ENCODE assay signal across 15 cellular contexts in genomic region chr3:141508067-141508436, GRCh38. TPM values are rescaled to one million over a fixed set of nuclear protein-coding genes. Genes with fewer than 3 reads are reported as not detected.
DNase-seq lines count a peak whose midpoint lies in the region; ATAC-seq and TF ChIP-seq lines count a peak whose summit lies in the region.
"Had no signal": no experiment of that assay in that cellular context is flagged by ENCODE, and none has a peak within 500 bp of the region (broad histone marks: within the 10 kb centered on the region; RNA-seq: fewer than 3 reads in every experiment).

No MANE protein-coding gene starts in this region.

- POLR2A ChIA-PET in CD8-positive, alpha-beta memory T cell (lab: Charles Lee): no interaction called here
- POLR2A ChIA-PET in activated naive CD8-positive, alpha-beta T cell treated with anti-CD3 and anti-CD28 coated beads, Interleukin-2, amount 10 ng/mL, durations not matched to agents 7 days and 5 days (lab: Charles Lee): interaction anchor here (1.3 kb wide), 1 partner anchor 20 kb away, joined by 4 read pairs; no protein-coding TSS in a partner anchor

- DNase-seq in activated T-cell treated with anti-CD3 and anti-CD28 coated beads, Interleukin-2, amount 50 U/mL, for 24 hours: no peak
- DNase-seq in activated T-cell treated with anti-CD3 and anti-CD28 coated beads, Interleukin-2, amount 50 U/mL, for 4 hours: no peak
- no peak for DNase-seq in CD8-positive, alpha-beta memory T cell
- DNase-seq in activated naive CD8-positive, alpha-beta T cell treated with anti-CD3 and anti-CD28 coated beads, Interleukin-2, amount 10 ng/mL, durations not matched to agents 7 days and 5 days: no peak
- DNase-seq in natural killer cell: no peak
- DNase-seq in NCI-H2081 treated with DMSO at 0.1 percent for 48 hours (lab: John Stamatoyannopoulos, UW): no peak
- DNase-seq: BE2C; DMS79 treated with DMSO at 0.1 percent for 48 hours; KG1; NCI-H1105 treated with DMSO at 0.1 percent for 48 hours; NCI-H1694; NK-92 treated with Interleukin-12 subunit alpha and Interleukin-12 subunit beta, amount 100 ng/mL, for 24 hours; Peyer's patch had no signal

- H3K27me3 ChIP-seq in CD8-positive, alpha-beta memory T cell (ENCODE audit: insufficient read depth, low read length, poor library complexity, severe bottlenecking): no peaks in the 10 kb centered on the region
- H3K27me3 ChIP-seq: BE2C, Peyer's patch had no signal

- peak overlapping the region; percentile 76 for H3K27ac Mint-ChIP-seq in activated T-cell treated with anti-CD3 and anti-CD28 coated beads, Interleukin-2, amount 50 U/mL, for 24 hours
- peak overlapping the region in 7 of 8 donors; percentile 61 to 91 (median 83) for H3K27ac Mint-ChIP-seq in CD8-positive, alpha-beta memory T cell
- H3K27ac Mint-ChIP-seq in activated naive CD8-positive, alpha-beta T cell treated with anti-CD3 and anti-CD28 coated beads, Interleukin-2, amount 10 ng/mL, durations not matched to agents 7 days and 5 days: no peak overlapping the region
- H3K27ac Mint-ChIP-seq in natural killer cell: peak overlapping the region; percentile 31 to 74

- no peak for TF ChIP-seq CTCF in natural killer cell (IDR thresholded peaks at IDR 0.05)

- intact Hi-C loops in natural killer cell (cut with micrococcal nuclease): loop anchor here (10.0 kb wide), 1 partner anchor 767 kb away; no protein-coding TSS in a partner anchor

- no peaks in the 10 kb centered on the region for H3K36me3 ChIP-seq in CD8-positive, alpha-beta memory T cell (ENCODE audit: insufficient read depth, low read length)
- H3K36me3 ChIP-seq: BE2C, Peyer's patch had no signal

- no peaks in the 10 kb centered on the region for H3K9me3 Mint-ChIP-seq in activated T-cell treated with anti-CD3 and anti-CD28 coated beads, Interleukin-2, amount 50 U/mL, for 24 hours
- H3K9me3 Mint-ChIP-seq in activated T-cell treated with anti-CD3 and anti-CD28 coated beads, Interleukin-2, amount 50 U/mL, for 4 hours: no peaks in the 10 kb centered on the region
- H3K9me3 Mint-ChIP-seq in CD8-positive, alpha-beta memory T cell: no peaks in the 10 kb centered on the region
- peaks cover under 1% of the 10 kb centered on the region for H3K9me3 Mint-ChIP-seq in activated naive CD8-positive, alpha-beta T cell treated with anti-CD3 and anti-CD28 coated beads, Interleukin-2, amount 10 ng/mL, durations not matched to agents 7 days and 5 days
- H3K9me3 Mint-ChIP-seq in natural killer cell: no peaks in the 10 kb centered on the region

- H3K27me3 Mint-ChIP-seq in activated T-cell treated with anti-CD3 and anti-CD28 coated beads, Interleukin-2, amount 50 U/mL, for 24 hours: no peaks in the 10 kb centered on the region
- H3K27me3 Mint-ChIP-seq in activated T-cell treated with anti-CD3 and anti-CD28 coated beads, Interleukin-2, amount 50 U/mL, for 4 hours (ENCODE audit: low read depth): no peaks in the 10 kb centered on the region
- peaks cover 0 to 2% of the 10 kb centered on the region in 2 donors for H3K27me3 Mint-ChIP-seq in CD8-positive, alpha-beta memory T cell
- no peaks in the 10 kb centered on the region for H3K27me3 Mint-ChIP-seq in activated naive CD8-positive, alpha-beta T cell treated with anti-CD3 and anti-CD28 coated beads, Interleukin-2, amount 10 ng/mL, durations not matched to agents 7 days and 5 days
- no peaks in the 10 kb centered on the region for H3K27me3 Mint-ChIP-seq in natural killer cell (ENCODE audit: low read depth in 2 of 2)

- CTCF ChIA-PET in CD8-positive, alpha-beta memory T cell (lab: Charles Lee): no interaction called here

- peaks cover 89% of the 10 kb centered on the region for H3K4me1 ChIP-seq in CD8-positive, alpha-beta memory T cell (ENCODE audit: insufficient read depth, low read length)
- H3K4me1 ChIP-seq: BE2C, Peyer's patch had no signal

- H3K36me3 Mint-ChIP-seq in activated T-cell treated with anti-CD3 and anti-CD28 coated beads, Interleukin-2, amount 50 U/mL, for 24 hours (ENCODE audit: low read depth): peaks cover 52% of the 10 kb centered on the region
- H3K36me3 Mint-ChIP-seq in activated T-cell treated with anti-CD3 and anti-CD28 coated beads, Interleukin-2, amount 50 U/mL, for 4 hours (ENCODE audit: insufficient read depth): peaks cover 21% of the 10 kb centered on the region
- H3K36me3 Mint-ChIP-seq in CD8-positive, alpha-beta memory T cell: peaks cover 0 to 20% (median 9%) of the 10 kb centered on the region in 3 donors
- H3K36me3 Mint-ChIP-seq in activated naive CD8-positive, alpha-beta T cell treated with anti-CD3 and anti-CD28 coated beads, Interleukin-2, amount 10 ng/mL, durations not matched to agents 7 days and 5 days: peaks cover 41% of the 10 kb centered on the region
- H3K36me3 Mint-ChIP-seq in natural killer cell: no peaks in the 10 kb centered on the region

- no peaks in the 10 kb centered on the region for H3K9me3 ChIP-seq in CD8-positive, alpha-beta memory T cell (ENCODE audit: low read length)
- H3K9me3 ChIP-seq: BE2C, Peyer's patch had no signal

- no peak overlapping the region for H3K4me3 Mint-ChIP-seq in activated T-cell treated with anti-CD3 and anti-CD28 coated beads, Interleukin-2, amount 50 U/mL, for 24 hours
- no peak overlapping the region for H3K4me3 Mint-ChIP-seq in activated T-cell treated with anti-CD3 and anti-CD28 coated beads, Interleukin-2, amount 50 U/mL, for 4 hours
- peak overlapping the region in 6 of 7 donors; percentile 2 to 46 (median 39) for H3K4me3 Mint-ChIP-seq in CD8-positive, alpha-beta memory T cell
- H3K4me3 Mint-ChIP-seq in activated naive CD8-positive, alpha-beta T cell treated with anti-CD3 and anti-CD28 coated beads, Interleukin-2, amount 10 ng/mL, durations not matched to agents 7 days and 5 days: no peak overlapping the region
- no peak overlapping the region for H3K4me3 Mint-ChIP-seq in natural killer cell

- no peak overlapping the region for H3K4me3 ChIP-seq in CD8-positive, alpha-beta memory T cell (ENCODE audit: low read length)
- H3K4me3 ChIP-seq: Peyer's patch had no signal

- peaks cover 56% of the 10 kb centered on the region for H3K4me1 Mint-ChIP-seq in activated T-cell treated with anti-CD3 and anti-CD28 coated beads, Interleukin-2, amount 50 U/mL, for 24 hours (ENCODE audit: low read depth)
- peaks cover 52% of the 10 kb centered on the region for H3K4me1 Mint-ChIP-seq in activated T-cell treated with anti-CD3 and anti-CD28 coated beads, Interleukin-2, amount 50 U/mL, for 4 hours (ENCODE audit: low read depth)
- peaks cover 48 to 60% (median 51%) of the 10 kb centered on the region in 3 donors for H3K4me1 Mint-ChIP-seq in CD8-positive, alpha-beta memory T cell
- peaks cover 33% of the 10 kb centered on the region for H3K4me1 Mint-ChIP-seq in activated naive CD8-positive, alpha-beta T cell treated with anti-CD3 and anti-CD28 coated beads, Interleukin-2, amount 10 ng/mL, durations not matched to agents 7 days and 5 days
- H3K4me1 Mint-ChIP-seq in natural killer cell: peaks cover 50 to 52% of the 10 kb centered on the region in 2 donors

- no peak for ATAC-seq in activated T-cell treated with anti-CD3 and anti-CD28 coated beads, Interleukin-2, amount 50 U/mL, for 4 hours
- peak; percentile 23 for ATAC-seq in activated naive CD8-positive, alpha-beta T cell treated with anti-CD3 and anti-CD28 coated beads, Interleukin-2, amount 10 ng/mL, durations not matched to agents 7 days and 5 days (ENCODE audit: low read depth)
- ATAC-seq in natural killer cell (peak in 1 of 3 donors; percentile 22), HG02798 (IDR thresholded peaks at IDR 0.05; ENCODE audit: poor library complexity, unreplicated experiment) (no peak), HG02840 (IDR thresholded peaks at IDR 0.05; ENCODE audit: low FRiP score, unreplicated experiment) (no peak)

- no peak overlapping the region for H3K27ac ChIP-seq in CD8-positive, alpha-beta memory T cell (ENCODE audit: low read depth, low read length)
- H3K27ac ChIP-seq: Peyer's patch had no signal

RNA-seq across cellular contexts. Expression of gene RASA2, which starts 21.2 kb away (rescaled TPM):
- 10 to 100 TPM; 31.0 to 37.0 (median 32.4) TPM for total RNA-seq in activated T-cell treated with anti-CD3 and anti-CD28 coated beads, Interleukin-2, amount 50 U/mL, for 4 hours
- 10 to 100 TPM; 34.0 to 36.4 TPM for total RNA-seq in CD8-positive, alpha-beta memory T cell
- 39.2 TPM for polyA plus RNA-seq in CD8-positive, alpha-beta memory T cell
- 10 to 100 TPM; 62.6 to 70.8 TPM for total RNA-seq in activated naive CD8-positive, alpha-beta T cell treated with anti-CD3 and anti-CD28 coated beads, Interleukin-2, amount 10 ng/mL, durations not matched to agents 7 days and 5 days
- 10 to 100 TPM; 93.9 to 99.4 (median 97.0) TPM for total RNA-seq in natural killer cell

Comparison
In these comparisons a context has a peak if more than half of its experiments do, and no peak if none do; other contexts are left out.
1. H3K4me3 Mint-ChIP-seq: peak in CD8-positive, alpha-beta memory T cell (6 of 7); none in activated T-cell treated with anti-CD3 and anti-CD28 coated beads, Interleukin-2, amount 50 U/mL, for 24 hours (single experiment), activated T-cell treated with anti-CD3 and anti-CD28 coated beads, Interleukin-2, amount 50 U/mL, for 4 hours (single experiment), activated naive CD8-positive, alpha-beta T cell treated with anti-CD3 and anti-CD28 coated beads, Interleukin-2, amount 10 ng/mL, durations not matched to agents 7 days and 5 days (single experiment) and natural killer cell (single experiment).